Comparison of ENCODE assay signal across 24 cellular contexts in genomic region chr12:22835431-22835830, GRCh38.
"Had no signal": no experiment of that assay in that cellular context is flagged by ENCODE, and none has a peak within 500 bp of the region (broad histone marks: within the 10 kb centered on the region; RNA-seq: fewer than 3 reads in every experiment).

No MANE protein-coding gene starts in this region.

- DNase-seq: stimulated activated CD4-positive, alpha-beta T cell treated with anti-CD3 and anti-CD28 coated beads, Interleukin-2, amount 100 ng/mL, for 24 hours; stimulated activated CD4-positive, alpha-beta T cell treated with anti-CD3 and anti-CD28 coated beads, Interleukin-2, amount 100 ng/mL, for 48 hours; stimulated activated CD4-positive, alpha-beta T cell treated with anti-CD3 and anti-CD28 coated beads, Interleukin-4, amount 100 ng/mL, for 1 hour; stimulated activated CD4-positive, alpha-beta T cell treated with anti-CD3 and anti-CD28 coated beads, Interleukin-4, amount 100 ng/mL, for 24 hours; stimulated activated CD4-positive, alpha-beta T cell treated with anti-CD3 and anti-CD28 coated beads, Interleukin-4, amount 100 ng/mL, for 4 hours; stimulated activated CD8-positive, alpha-beta memory T cell treated with anti-CD3 and anti-CD28 coated beads, Interleukin-4, amount 100 ng/mL, for 48 hours; stimulated activated naive B cell treated with anti-CD40 and anti-IgM and Interleukin-4, amounts not matched to agents 10 μg/mL and 1 μg/mL and 100 μg/mL, for 72 hours; stimulated activated naive CD4-positive, alpha-beta T cell; stimulated activated naive CD8-positive, alpha-beta T cell treated with anti-CD3 and anti-CD28 coated beads, Interleukin-15, amount 100 ng/mL, for 72 hours; stimulated activated naive CD8-positive, alpha-beta T cell treated with anti-CD3 and anti-CD28 coated beads, Interleukin-15, Interleukin-2, amounts not matched to agents 100 U/mL and 50 U/mL, for 24 hours; stomach; substantia nigra; testis; thyroid gland; tibial artery; transverse colon; upper lobe of left lung; upper lobe of right lung; uterus had no signal

- H3K9me3 ChIP-seq: suprapubic skin, testis, thoracic aorta, thyroid gland, tibial artery, tibial nerve, transverse colon, upper lobe of left lung, upper lobe of right lung, uterus, vagina had no signal

- H3K27ac ChIP-seq: stomach, suprapubic skin, testis, thoracic aorta, thyroid gland, tibial artery, tibial nerve, transverse colon, upper lobe of left lung, upper lobe of right lung, uterus, vagina had no signal

- FAIRE-seq: urothelium cell line had no signal

- H3K4me1 ChIP-seq: stomach, suprapubic skin, testis, thyroid gland, tibial artery, tibial nerve, transverse colon, upper lobe of left lung, upper lobe of right lung, uterus, vagina had no signal

- H3K36me3 ChIP-seq: stomach, suprapubic skin, thoracic aorta, thyroid gland, tibial artery, tibial nerve, transverse colon, upper lobe of left lung, upper lobe of right lung, uterus, vagina had no signal

- H3K4me3 ChIP-seq: stomach, suprapubic skin, testis, thoracic aorta, thyroid gland, tibial artery, tibial nerve, transverse colon, upper lobe of left lung, upper lobe of right lung, uterus, vagina had no signal

- H3K27me3 ChIP-seq: stomach, suprapubic skin, testis, thyroid gland, tibial artery, tibial nerve, transverse colon, upper lobe of left lung, upper lobe of right lung, uterus, vagina had no signal
